1 cellular context compared by ENCODE assay signal in genomic region chr16:740764-741505, GRCh38.
A peak's percentile ranks its signal among the peaks of the same experiment; 100 is the strongest.
TF ChIP-seq lines count a peak whose summit lies in the region.

TSS of gene CIAO3 (minus strand) at chr16:740997. CDS start at chr16:740985, 12 bp downstream.

TF ChIP-seq in K562, 482 proteins besides CTCF, POLR2A, EP300 and RAD21 (continued from another document and continues in another):
- TF ChIP-seq MGA (IDR thresholded peaks at IDR 0.05) (peak; percentile 86), ZNF316 (IDR thresholded peaks at IDR 0.05) (0 out of 2 replicates have a peak, but pooled peaks have one; percentile 5), ARID1B (IDR thresholded peaks at IDR 0.05) (0 out of 2 replicates have a peak, but pooled peaks have one; percentile 4), ELK1 (CRISPR knock-in tag; IDR thresholded peaks at IDR 0.05) (no peak), THRA (IDR thresholded peaks at IDR 0.05) (no peak), CBX1 (IDR thresholded peaks at IDR 0.05; ENCODE audit: low read depth) (peak; percentile 34; the same call in 1 of the 2 replicates), FOXO4 (CRISPR knock-in tag; IDR thresholded peaks at IDR 0.05) (no peak), ETV1 (tag; conservative IDR thresholded peaks at IDR 0.05; ENCODE audit: low read depth) (0 out of 2 replicates have a peak, but pooled peaks have one; percentile 13), SIN3A (IDR thresholded peaks at IDR 0.05; ENCODE audit: borderline replicate concordance in 2 of 2, control insufficient read depth in 1 of 2, low read depth in 2 of 2, low read length in 2 of 2) (peak; percentile 39 to 89; a peak in 3 of 4 replicates), ZBTB49 (CRISPR knock-in tag; IDR thresholded peaks at IDR 0.05; ENCODE audit: borderline replicate concordance) (no peak), PRPF4 (IDR thresholded peaks at IDR 0.05; ENCODE audit: insufficient read depth, low read depth, low read length, poor library complexity, severe bottlenecking) (no peak), ZNF830 (CRISPR knock-in tag; IDR thresholded peaks at IDR 0.05) (no peak), GATAD2A (IDR thresholded peaks at IDR 0.05) (no peak), HMG20A (CRISPR knock-in tag; conservative IDR thresholded peaks at IDR 0.05) (no peak), ZBTB40 (IDR thresholded peaks at IDR 0.05) (peak; percentile 42; the same call in 1 of the 2 replicates), ZBTB40 (CRISPR knock-in tag; IDR thresholded peaks at IDR 0.05) (no peak), CHD4 (IDR thresholded peaks at IDR 0.05; ENCODE audit: insufficient read depth, insufficient replicate concordance, low read depth, low read length, poor library complexity, severe bottlenecking) (no peak), ZNF175 (CRISPR knock-in tag; IDR thresholded peaks at IDR 0.05; ENCODE audit: low read depth) (no peak), ATF7 (IDR thresholded peaks at IDR 0.05) (peak; percentile 98), KHSRP (IDR thresholded peaks at IDR 0.05) (no peak), SNAPC5 (CRISPR knock-in tag; IDR thresholded peaks at IDR 0.05) (no peak), MECOM (CRISPR knock-in tag; IDR thresholded peaks at IDR 0.05) (no peak), SRF (CRISPR knock-in tag; IDR thresholded peaks at IDR 0.05) (0 out of 4 replicates have a peak, but pooled peaks of 1 of the 2 experiments have one; percentile 14), NELFE (IDR thresholded peaks at IDR 0.05; ENCODE audit: insufficient read depth, insufficient read length) (no peak)
